18 cellular contexts compared by ENCODE assay signal in the genomic region with DNA sequence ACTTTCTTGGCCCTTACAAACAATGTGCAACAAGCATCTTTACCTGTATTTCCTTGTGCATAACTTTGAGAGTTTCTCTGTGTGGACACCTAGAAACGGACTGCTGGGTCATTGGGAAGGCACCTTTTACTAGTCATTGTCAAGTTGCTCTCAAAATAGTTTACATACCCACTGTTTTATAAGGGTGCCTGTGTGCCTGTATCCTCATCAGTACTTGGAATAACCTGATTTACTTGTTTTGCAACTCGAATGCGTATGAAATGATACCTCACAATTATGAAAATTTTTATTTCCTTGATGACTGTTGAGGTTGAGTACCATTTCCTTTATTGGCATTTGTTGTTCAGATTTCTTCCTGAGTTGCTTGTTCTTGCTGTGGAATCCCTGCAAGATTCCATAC.
"Had no signal": no experiment of that assay in that cellular context is flagged by ENCODE, and none has a peak within 500 bp of the region (broad histone marks: within the 10 kb centered on the region; RNA-seq: fewer than 3 reads in every experiment).

No MANE protein-coding gene starts in this region.

- DNase-seq: activated effector memory CD4-positive, alpha-beta T cell treated with anti-CD3 and anti-CD28 coated beads, Interleukin-2, amount 50 U/mL, for 16 hours; activated T-cell treated with anti-CD3 and anti-CD28 coated beads, Interleukin-2, amount 50 U/mL, for 1 hour; amniotic stem cell; body of pancreas; cortex of kidney; glutamatergic neuron; immature natural killer cell; left cardiac atrium; ovary; stimulated activated CD4-positive, alpha-beta T cell treated with anti-CD3 and anti-CD28 coated beads, Interleukin-4, amount 100 ng/mL, for 24 hours; stomach had no signal

- H3K9me3 Mint-ChIP-seq: T-helper 1 cell treated with Interleukin-12 subunit alpha and Interleukin-12 subunit beta and Interleukin-4 antibody, amounts not matched to agents 30 μg/mL and 1 μg/mL, for 36 hours had no signal

- H3K4me3 Mint-ChIP-seq: central memory CD8-positive, alpha-beta T cell; immature natural killer cell; neural progenitor cell; T-helper 1 cell treated with Interleukin-12 subunit alpha and Interleukin-12 subunit beta and Interleukin-4 antibody, amounts not matched to agents 30 μg/mL and 1 μg/mL, for 36 hours had no signal

- H3K9me3 ChIP-seq: body of pancreas, esophagus muscularis mucosa, ovary, stomach, thoracic aorta, vagina had no signal

- H3K4me3 ChIP-seq: body of pancreas, esophagus muscularis mucosa, neural progenitor cell, ovary, stomach, thoracic aorta, vagina had no signal

- H3K4me1 ChIP-seq: neural progenitor cell had no signal

- ATAC-seq: activated naive CD4-positive, alpha-beta T cell treated with anti-CD3 and anti-CD28 coated beads, Interleukin-2, amount 50 U/mL, for 72 hours; body of pancreas; left cardiac atrium had no signal

- H3K27ac Mint-ChIP-seq: activated naive CD4-positive, alpha-beta T cell treated with anti-CD3 and anti-CD28 coated beads, Interleukin-2, amount 50 U/mL, for 72 hours; neural progenitor cell; T-helper 1 cell treated with Interleukin-12 subunit alpha and Interleukin-12 subunit beta and Interleukin-4 antibody, amounts not matched to agents 30 μg/mL and 1 μg/mL, for 36 hours had no signal

- H3K27me3 Mint-ChIP-seq: central memory CD8-positive, alpha-beta T cell had no signal

- H3K27me3 ChIP-seq: body of pancreas, esophagus muscularis mucosa, neural progenitor cell, ovary, stomach, vagina had no signal

- H3K4me1 Mint-ChIP-seq: neural progenitor cell had no signal

- H3K36me3 ChIP-seq: esophagus muscularis mucosa, neural progenitor cell, ovary, thoracic aorta, vagina had no signal

- H3K27ac ChIP-seq: body of pancreas, esophagus muscularis mucosa, neural progenitor cell, stomach, thoracic aorta, vagina had no signal
